1 cellular context compared by ENCODE assay signal in the genomic region with DNA sequence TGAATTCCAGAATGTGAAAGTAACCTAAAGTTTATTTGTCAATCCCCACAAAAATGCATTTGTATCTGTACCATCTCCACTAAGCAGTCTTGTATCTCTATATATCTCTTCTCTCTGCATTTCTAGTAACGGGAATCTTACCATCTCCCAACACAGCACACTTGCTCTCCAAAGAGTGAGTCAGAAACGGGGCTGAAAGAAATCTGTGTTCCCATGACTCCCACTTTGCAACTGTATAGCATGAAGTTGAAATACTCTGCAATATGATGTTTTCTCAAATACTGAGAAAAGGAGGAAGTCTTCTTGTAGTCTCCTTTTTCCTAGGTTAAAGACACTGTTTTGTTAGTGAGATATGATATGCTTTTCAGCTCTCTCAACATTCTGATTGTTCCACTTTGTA.
TF ChIP-seq lines count a peak whose summit lies in the region.

No MANE protein-coding gene starts in this region.

TF ChIP-seq in HepG2, 621 proteins besides CTCF, POLR2A, EP300 and RAD21 (continued from another document):
- TF ChIP-seq CEBPZ (IDR thresholded peaks at IDR 0.05; ENCODE audit: low read length) (no peak), RORA (CRISPR knock-in tag; IDR thresholded peaks at IDR 0.05) (no peak), ZNF598 (CRISPR knock-in tag; IDR thresholded peaks at IDR 0.05; ENCODE audit: borderline replicate concordance) (no peak)
